In the genomic region with DNA sequence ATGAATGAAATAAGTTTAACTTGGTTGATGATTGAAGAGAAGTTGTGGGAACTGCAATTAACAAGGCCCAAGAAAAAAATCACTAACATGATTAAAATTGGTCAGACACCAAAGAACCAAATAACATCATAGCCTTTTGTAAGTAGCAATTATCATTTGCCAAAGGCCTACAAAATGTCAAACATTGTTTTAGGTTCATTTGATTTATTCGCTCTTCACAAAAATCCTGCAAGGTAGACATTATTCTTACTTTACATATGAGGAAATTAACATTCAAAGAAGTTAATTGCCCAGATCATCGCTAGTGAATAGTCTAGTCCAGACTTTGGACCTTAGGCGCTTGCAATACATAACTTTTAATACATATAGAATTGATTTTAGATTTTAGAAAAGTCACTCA, we compare ENCODE assay signal across 24 cellular contexts. TPM values are rescaled to one million over a fixed set of nuclear protein-coding genes. Genes with fewer than 3 reads are reported as not detected.
DNase-seq lines count a peak whose midpoint lies in the region; ATAC-seq, FAIRE-seq and TF ChIP-seq lines count a peak whose summit lies in the region.
"Had no signal": no experiment of that assay in that cellular context is flagged by ENCODE, and none has a peak within 500 bp of the region (broad histone marks: within the 10 kb centered on the region; RNA-seq: fewer than 3 reads in every experiment).

No MANE protein-coding gene starts in this region.

- BruUV-seq in GM12878 (replicated peaks; lab: Mats Ljungman, UMichigan), result no TSS peak

- H3K4me3 ChIP-seq in A549, result no peak overlapping the region
- H3K4me3 ChIP-seq in DOHH2 (ENCODE audit: low read length), result peak overlapping the region; percentile 78
- H3K4me3 ChIP-seq in GM12878, result peak overlapping the region; percentile 51
- H3K4me3 ChIP-seq in endodermal cell (ENCODE audit: low read length), result no peak overlapping the region
- H3K4me3 ChIP-seq: gastroesophageal sphincter, lung, PC-9 had no signal

- no peak overlapping the region for H2AFZ ChIP-seq in GM12878 (ENCODE audit: control insufficient read depth, low read depth, low read length)
- H2AFZ ChIP-seq: PC-9 had no signal

- H3K27ac ChIP-seq in A549, result no peak overlapping the region
- H3K27ac ChIP-seq in DOHH2 (ENCODE audit: low read depth, low read length), result peak overlapping the region; percentile 80
- peak overlapping the region; percentile 57 for H3K27ac ChIP-seq in GM12878 (ENCODE audit: control insufficient read depth, insufficient read depth)
- no peak overlapping the region for H3K27ac ChIP-seq in endodermal cell (ENCODE audit: low read depth, low read length)
- H3K27ac ChIP-seq: gastroesophageal sphincter, PC-9 had no signal

- FAIRE-seq in A549 (lab: Jason Lieb, UNC) (peak; percentile 28), GM12878 (lab: Jason Lieb, UNC) (no peak), RCC 7860 (lab: Jason Lieb, UNC) (no peak)

- WGBS in A549 (ENCODE audit: missing lambda C conversion rate), result 93% methylated on average over 3 of the region's 3 CpGs
- WGBS in GM12878 (ENCODE audit: insufficient coverage, insufficient replicate concordance, low lambda C conversion rate, missing lambda C conversion rate), result 77% methylated on average over 3 of the region's 3 CpGs
- WGBS in endodermal cell (ENCODE audit: insufficient coverage in 1 of 2, insufficient read length in 1 of 2), 2 experiments, result 98% methylated on average over 2 of the region's 3 CpGs; no CpG with 5 or more reads in 1 of the 2 experiments

- in situ Hi-C loops in GM12878 (cut with MboI), result loop anchor here (10.0 kb wide), 1 partner anchor 50 kb away; no protein-coding TSS in a partner anchor

- H3K4me2 ChIP-seq in A549 (no peak overlapping the region; the same call in 2 of the 3 replicates), DOHH2 (ENCODE audit: low read length) (peak overlapping the region; percentile 77), GM12878 (ENCODE audit: control insufficient read depth, insufficient read depth) (peak overlapping the region; percentile 66)
- H3K4me2 ChIP-seq: PC-9 had no signal

- no peaks in the 10 kb centered on the region for H3K27me3 Mint-ChIP-seq in endodermal cell (ENCODE audit: insufficient read depth)
- H3K27me3 Mint-ChIP-seq: CD8-positive, alpha-beta memory T cell; T-helper 17 cell had no signal

- POLR2A ChIA-PET in A549 (lab: Yijun Ruan, JAX) (no interaction called here), GM12878 (lab: Charles Lee) (interaction anchor here (0.9 to 1.2 kb wide), 4 partner anchors 10 to 177 kb away, joined by 3 to 4 read pairs (median 3); a partner anchor contains a TSS)

- H3K36me3 ChIP-seq in DOHH2 (ENCODE audit: control insufficient read depth, low read length), result peaks cover 5% of the 10 kb centered on the region; the same call in 1 of the 2 replicates
- H3K36me3 ChIP-seq in GM12878 (ENCODE audit: control insufficient read depth in 2 of 2, insufficient read depth in 2 of 2, low read length in 1 of 2), result no peaks in the 10 kb centered on the region; a peak in 1 of 4 replicates
- no peaks in the 10 kb centered on the region for H3K36me3 ChIP-seq in endodermal cell (ENCODE audit: control insufficient read depth, insufficient read depth, low read length)
- H3K36me3 ChIP-seq: gastroesophageal sphincter had no signal

- H4K20me1 ChIP-seq in DOHH2 (ENCODE audit: control insufficient read depth, insufficient read depth, low read depth, low read length) (0 out of 2 replicates have a peak, but pooled peaks cover 4% of the 10 kb centered on the region), GM12878 (ENCODE audit: control insufficient read depth, insufficient read depth) (no peaks in the 10 kb centered on the region)

- H3K4me1 Mint-ChIP-seq in endodermal cell, result peaks cover 29% of the 10 kb centered on the region

- TF ChIP-seq EP300 in A549 (IDR thresholded peaks at IDR 0.05) (no peak), GM12878 (IDR thresholded peaks at IDR 0.05; ENCODE audit: borderline replicate concordance in 1 of 2, control insufficient read depth in 1 of 2, low read depth in 2 of 2, low read length in 2 of 2) (no peak)

- RAD21 ChIA-PET in GM12878 (lab: Charles Lee; ENCODE audit: unreplicated experiment), result interaction anchor here (0.8 to 11.3 kb wide), 3 partner anchors 53 to 167 kb away, joined by 3 to 123 read pairs (median 115); no protein-coding TSS in a partner anchor

- H3K36me3 Mint-ChIP-seq in endodermal cell (ENCODE audit: low read depth), result peaks cover 19% of the 10 kb centered on the region

- no peak for ATAC-seq in A549
- ATAC-seq in GM12878, result no peak
- ATAC-seq: esophagus mucosa, gastroesophageal sphincter, T-helper 17 cell had no signal

- SMC1A ChIA-PET in GM12878 (lab: Charles Lee; ENCODE audit: uncharacterized antibody, unreplicated experiment), result interaction anchor here (0.6 to 7.7 kb wide), 7 partner anchors 9 to 61 kb away, joined by 4 to 90 read pairs (median 15); no protein-coding TSS in a partner anchor

- peaks cover 18% of the 10 kb centered on the region for H3K9me3 Mint-ChIP-seq in endodermal cell
- H3K9me3 Mint-ChIP-seq: activated naive CD4-positive, alpha-beta T cell treated with anti-CD3 and anti-CD28 coated beads for 36 hours; CD8-positive, alpha-beta memory T cell; HFFc6 had no signal

- peaks cover 31% of the 10 kb centered on the region for H3F3A ChIP-seq in DOHH2 (ENCODE audit: control insufficient read depth, insufficient read depth)

- H3K4me3 Mint-ChIP-seq in endodermal cell, result no peak overlapping the region
- H3K4me3 Mint-ChIP-seq: activated naive CD4-positive, alpha-beta T cell treated with anti-CD3 and anti-CD28 coated beads for 36 hours; T-helper 17 cell had no signal

- TF ChIP-seq RAD21 in A549 (conservative IDR thresholded peaks at IDR 0.05 in 1 of 2, IDR thresholded peaks at IDR 0.05 in 1 of 2) (no peak), GM12878 (IDR thresholded peaks at IDR 0.05; ENCODE audit: insufficient read depth, low read depth, low read length) (no peak)

- DNase-seq in A549 (ENCODE audit: low read depth in 1 of 2, low spot score in 1 of 2) (no peak), NAMALWA (ENCODE audit: low spot score) (peak; percentile 25), GM12878 (ENCODE audit: low read depth, low spot score) (no peak), endodermal cell (no peak), erythroblast (lab: John Stamatoyannopoulos, UW) (no peak), RCC 7860 (ENCODE audit: low spot score) (no peak), OCI-M2 (lab: John Stamatoyannopoulos, UW; ENCODE audit: unreplicated experiment) (no peak)
- DNase-seq: activated CD4-positive, alpha-beta T cell treated with anti-CD3 and anti-CD28 coated beads, Interleukin-2, amount 50 U/mL, for 4 hours; activated naive CD4-positive, alpha-beta T cell treated with anti-CD3 and anti-CD28 coated beads for 36 hours; activated T-cell treated with anti-CD3 and anti-CD28 coated beads, Interleukin-2, amount 50 U/mL, for 1 hour; CD8-positive, alpha-beta memory T cell; cerebellar nuclear complex; DMS53; HFFc6; islet precursor cell; NCI-H1694; PC-9; stimulated activated CD4-positive, alpha-beta T cell treated with anti-CD3 and anti-CD28 coated beads, Interleukin-12 subunit alpha, Interleukin-12 subunit beta, amount 100 ng/mL, for 4 hours; substantia nigra; T-helper 17 cell had no signal

- no peaks in the 10 kb centered on the region for H3K9me3 ChIP-seq in A549
- H3K9me3 ChIP-seq in DOHH2 (ENCODE audit: control insufficient read depth, insufficient read depth, low read length), result no peaks in the 10 kb centered on the region
- H3K9me3 ChIP-seq in GM12878 (replicated peaks; ENCODE audit: control insufficient read depth, insufficient read depth, low read length), result peaks cover 1% of the 10 kb centered on the region; the same call in 1 of the 3 replicates
- H3K9me3 ChIP-seq in endodermal cell (ENCODE audit: control insufficient read depth, low read length), result peaks cover 16% of the 10 kb centered on the region
- H3K9me3 ChIP-seq: gastroesophageal sphincter had no signal

- intact Hi-C loops in GM12878 (cut with micrococcal nuclease; ENCODE audit: unreplicated experiment), result loop anchor here (5.0 to 10.0 kb wide), 3 partner anchors 153 to 280 kb away; a partner anchor contains a TSS

- H3K27ac Mint-ChIP-seq in endodermal cell, result no peak overlapping the region
- H3K27ac Mint-ChIP-seq: activated naive CD4-positive, alpha-beta T cell treated with anti-CD3 and anti-CD28 coated beads for 36 hours; HFFc6; T-helper 17 cell had no signal

- H3K9ac ChIP-seq in GM12878 (ENCODE audit: control insufficient read depth, insufficient read depth, low read length), result peak overlapping the region; percentile 15
- no peak overlapping the region for H3K9ac ChIP-seq in endodermal cell (ENCODE audit: extremely low read depth, low read length, poor library complexity, severe bottlenecking)

- H3K79me2 ChIP-seq in DOHH2 (ENCODE audit: control insufficient read depth, low read length), result peaks cover 90% of the 10 kb centered on the region
- H3K79me2 ChIP-seq in GM12878 (ENCODE audit: control insufficient read depth, insufficient read depth, low read length), result peaks cover 97% of the 10 kb centered on the region

- H3K4me1 ChIP-seq in A549, result peaks cover 20% of the 10 kb centered on the region; the same call in 2 of the 3 replicates
- peaks cover 72% of the 10 kb centered on the region for H3K4me1 ChIP-seq in DOHH2 (ENCODE audit: control insufficient read depth, low read length)
- H3K4me1 ChIP-seq in GM12878 (ENCODE audit: control insufficient read depth, insufficient read depth, low read length), result 0 out of 2 replicates have a peak, but pooled peaks cover 3% of the 10 kb centered on the region
- peaks cover 7% of the 10 kb centered on the region for H3K4me1 ChIP-seq in endodermal cell (ENCODE audit: control insufficient read depth, insufficient read depth, low read length)

- no peaks in the 10 kb centered on the region for H3K27me3 ChIP-seq in DOHH2 (ENCODE audit: control insufficient read depth, low read length)
- H3K27me3 ChIP-seq in GM12878 (replicated peaks in 1 of 2; ENCODE audit: control insufficient read depth in 2 of 2, insufficient read depth in 2 of 2, low read length in 1 of 2), result no peaks in the 10 kb centered on the region
- no peaks in the 10 kb centered on the region for H3K27me3 ChIP-seq in endodermal cell (ENCODE audit: control insufficient read depth, insufficient read depth, low read length, poor library complexity, severe bottlenecking)
- H3K27me3 ChIP-seq: gastroesophageal sphincter had no signal

- TF ChIP-seq CTCF in A549 (IDR thresholded peaks at IDR 0.05), result no peak
- no peak for TF ChIP-seq CTCF in DOHH2 (IDR thresholded peaks at IDR 0.05; ENCODE audit: low read depth, low read length, poor library complexity, severe bottlenecking)
- TF ChIP-seq CTCF in GM12878 (IDR thresholded peaks at IDR 0.05 in 2 of 3, conservative IDR thresholded peaks at IDR 0.05 in 1 of 3; ENCODE audit: control insufficient read depth in 2 of 3, extremely low read depth in 1 of 3, insufficient read depth in 1 of 3, low read depth in 3 of 3, low read length in 3 of 3), result no peak
- TF ChIP-seq CTCF in endodermal cell (conservative IDR thresholded peaks at IDR 0.05), result no peak

- CTCF ChIA-PET in A549 (lab: Yijun Ruan, JAX), result no interaction called here
- CTCF ChIA-PET in GM12878 (lab: Yijun Ruan, JAX), result interaction anchor here (0.8 to 3.5 kb wide), 2 partner anchors 34 to 53 kb away, joined by 3 to 22 read pairs; no protein-coding TSS in a partner anchor

- H3K9me2 ChIP-seq in DOHH2 (replicated peaks; ENCODE audit: control insufficient read depth, low read length), result no peaks in the 10 kb centered on the region

- TF ChIP-seq POLR2A in A549 (IDR thresholded peaks at IDR 0.05; ENCODE audit: low read length), result no peak
- no peak for TF ChIP-seq POLR2A in GM12878 (IDR thresholded peaks at IDR 0.05; ENCODE audit: low read depth, low read length)
- no peak for TF ChIP-seq POLR2A in erythroblast (IDR thresholded peaks at IDR 0.05; ENCODE audit: low read length)

RNA-seq across cellular contexts. Expression of a gene that starts 2.6 kb away (rescaled TPM):
- polyA plus RNA-seq in A549 (2011; rRNA removed) (39.8 and 41.6 TPM in 2 replicates), A549 (2017; fragmentation: RNase III; extraction: RNeasy Plus Mini Kit Qiagen cat#74134 plus additional on column Dnase treatment) (10.9 to 12.3 TPM (median 12.2 TPM) in 3 replicates), GM12878 (2011; rRNA removed) (47.6 and 75.0 TPM in 2 replicates), GM12878 (2014; fragmentation: Illumina TruSeq; extraction: Trizol) (36.7 and 44.0 TPM in 2 replicates), GM12878 (2014; fragmentation: Nextera tagmentation; extraction: Ambion mirVana) (10 to 100 TPM; 10.4 to 10.7 TPM), GM12878 (2014; rRNA removed) (15.0 and 20.9 TPM in 2 replicates), GM12878 (2016; fragmentation: Nextera tagmentation; extraction: Ambion mirVana) (10 to 100 TPM; 29.0 to 32.0 TPM)
- 5.0 and 5.5 TPM in 2 replicates for polyA plus RNA-seq in A549 (2012; cell fraction: cytosol; rRNA removed)
- 4.2 and 4.8 TPM in 2 replicates for polyA plus RNA-seq in A549 (2012; cell fraction: nucleus; rRNA removed)
- polyA minus RNA-seq in A549 (2011; rRNA and poly(A)+ RNA removed), result 22.6 and 23.8 TPM in 2 replicates
- 231 and 234 TPM in 2 replicates for total RNA-seq in GM12878 (2013; cell fraction: nucleolus; rRNA removed)
- total RNA-seq in GM12878 (2014; rRNA removed) (29.0 and 36.8 TPM in 2 replicates), GM12878 (2014; rRNA removed; fragmentation: Illumina TruSeq; extraction: Trizol) (39.9 and 42.0 TPM in 2 replicates), GM12878 (2021) (25.6 and 26.6 TPM in 2 replicates), endodermal cell (10 to 100 TPM; 11.3 to 14.8 TPM)
- polyA plus RNA-seq in GM12878 (2011; ENCODE audit: low read depth), result 7.1 TPM
- 15.9 and 19.4 TPM in 2 replicates for polyA plus RNA-seq in GM12878 (2011; cell fraction: cytosol; rRNA removed)
- 29.1 and 39.9 TPM in 2 replicates for polyA plus RNA-seq in GM12878 (2011; cell fraction: nucleus; rRNA removed)
- 10.4 and 16.5 TPM in 2 replicates for polyA plus RNA-seq in GM12878 (2012)
- 50.9 and 127 TPM in 2 replicates for polyA minus RNA-seq in GM12878 (2011; rRNA and poly(A)+ RNA removed)
- polyA minus RNA-seq in GM12878 (2011; cell fraction: cytosol; rRNA and poly(A)+ RNA removed), result 17.5 and 25.1 TPM in 2 replicates
- 33.9 and 57.1 TPM in 2 replicates for polyA minus RNA-seq in GM12878 (2011; cell fraction: nucleus; rRNA and poly(A)+ RNA removed)
- polyA plus RNA-seq in endodermal cell (2013, experiment 1 of 2), result 15.2 TPM
- 15.4 TPM for polyA plus RNA-seq in endodermal cell (2013, experiment 2 of 2)

RNA-seq across cellular contexts. Expression of a gene that starts 2.9 kb away (rescaled TPM):
- polyA plus RNA-seq in A549 (2011; rRNA removed) (19.5 and 25.7 TPM in 2 replicates), A549 (2017; fragmentation: RNase III; extraction: RNeasy Plus Mini Kit Qiagen cat#74134 plus additional on column Dnase treatment) (22.5 to 27.7 TPM (median 22.5 TPM) in 3 replicates), GM12878 (2011; rRNA removed) (26.5 and 27.6 TPM in 2 replicates), GM12878 (2014; fragmentation: Illumina TruSeq; extraction: Trizol) (32.5 and 43.2 TPM in 2 replicates), GM12878 (2014; fragmentation: Nextera tagmentation; extraction: Ambion mirVana) (10 to 100 TPM in 1 of 2 experiments, 1 to 10 TPM in 1; 7.7 to 10.4 TPM), GM12878 (2014; rRNA removed) (11.1 and 14.1 TPM in 2 replicates), GM12878 (2016; fragmentation: Nextera tagmentation; extraction: Ambion mirVana) (10 to 100 TPM; 24.6 to 29.9 TPM)
- 5.2 and 6.0 TPM in 2 replicates for polyA plus RNA-seq in A549 (2012; cell fraction: cytosol; rRNA removed)
- 6.7 and 8.1 TPM in 2 replicates for polyA plus RNA-seq in A549 (2012; cell fraction: nucleus; rRNA removed)
- polyA minus RNA-seq in A549 (2011; rRNA and poly(A)+ RNA removed), result 18.2 and 30.8 TPM in 2 replicates
- total RNA-seq in GM12878 (2013; cell fraction: nucleolus; rRNA removed), result 213 and 216 TPM in 2 replicates
- total RNA-seq in GM12878 (2014; rRNA removed) (13.3 and 13.4 TPM in 2 replicates), GM12878 (2014; rRNA removed; fragmentation: Illumina TruSeq; extraction: Trizol) (35.3 and 36.7 TPM in 2 replicates), GM12878 (2021) (30.2 and 30.7 TPM in 2 replicates), endodermal cell (10 to 100 TPM; 51.0 to 73.5 TPM)
- polyA plus RNA-seq in GM12878 (2011; ENCODE audit: low read depth), result 11.9 TPM
- polyA plus RNA-seq in GM12878 (2011; cell fraction: cytosol; rRNA removed), result 11.6 and 28.3 TPM in 2 replicates
- 23.0 and 25.2 TPM in 2 replicates for polyA plus RNA-seq in GM12878 (2011; cell fraction: nucleus; rRNA removed)
- 15.4 and 25.1 TPM in 2 replicates for polyA plus RNA-seq in GM12878 (2012)
- 57.1 and 106 TPM in 2 replicates for polyA minus RNA-seq in GM12878 (2011; rRNA and poly(A)+ RNA removed)
- polyA minus RNA-seq in GM12878 (2011; cell fraction: cytosol; rRNA and poly(A)+ RNA removed), result 19.9 and 22.8 TPM in 2 replicates
- 41.0 and 78.9 TPM in 2 replicates for polyA minus RNA-seq in GM12878 (2011; cell fraction: nucleus; rRNA and poly(A)+ RNA removed)
- polyA plus RNA-seq in endodermal cell (2013, experiment 1 of 2), result 25.8 TPM
- polyA plus RNA-seq in endodermal cell (2013, experiment 2 of 2), result 29.1 TPM

Comparison
In these comparisons a context has a peak if more than half of its experiments do, and no peak if none do; other contexts are left out.
1. H3K27ac ChIP-seq: peak in DOHH2 (single experiment) and GM12878 (single experiment); none in A549 (0 of 2) and endodermal cell (single experiment).
2. H3K4me3 ChIP-seq: peak in DOHH2 (single experiment) and GM12878 (single experiment); none in A549 (single experiment) and endodermal cell (single experiment).